ENCODE assay signal across 26 cellular contexts in genomic region chr11:57121996-57122395, GRCh38.
"Had no signal": no experiment of that assay in that cellular context is flagged by ENCODE, and none has a peak within 500 bp of the region (broad histone marks: within the 10 kb centered on the region; RNA-seq: fewer than 3 reads in every experiment).

No MANE protein-coding gene starts in this region.

- H3K9me3 ChIP-seq: adrenal gland had no signal

- H3K27ac ChIP-seq: adrenal gland had no signal

- H3K4me3 ChIP-seq: adrenal gland had no signal

- FAIRE-seq: bronchial epithelial cell had no signal

- ATAC-seq: activated T-cell treated with anti-CD3 and anti-CD28 coated beads, Interleukin-2, amount 50 U/mL, for 72 hours; WTC11 had no signal

- DNase-seq: activated CD4-positive, alpha-beta memory T cell treated with anti-CD3 and anti-CD28 coated beads, Interleukin-2, amount 10 ng/mL, durations not matched to agents 7 days and 5 days; activated CD4-positive, alpha-beta T cell treated with anti-CD3 and anti-CD28 coated beads for 48 hours; activated CD4-positive, CD25-positive, alpha-beta regulatory T cell treated with anti-CD3 and anti-CD28 coated beads, Interleukin-2, amount 50 U/mL, for 72 hours; activated CD8-positive, alpha-beta memory T cell treated with anti-CD3 and anti-CD28 coated beads, Interleukin-2, amount 50 U/mL, for 4 hours; activated gamma-delta T cell treated with Interleukin-2 at 50 U/mL for 16 hours; activated naive CD4-positive, alpha-beta T cell treated with anti-CD3 and anti-CD28 coated beads, Interleukin-2, amount 50 U/mL, for 16 hours; activated naive CD8-positive, alpha-beta T cell treated with anti-CD3 and anti-CD28 coated beads, Interleukin-2, amount 10 ng/mL, durations not matched to agents 7 days and 5 days; activated T-cell treated with anti-CD3 and anti-CD28 coated beads, Interleukin-2, amount 50 U/mL, for 72 hours; adrenal gland; anterior cingulate cortex; KBM-7; MV-4-11; NCI-H1092 treated with DMSO at 0.1 percent for 48 hours; NCI-H1417 treated with DMSO at 0.1 percent for 48 hours; NCI-H1694; NCI-H2029; NCI-H2107; NCI-H2171 treated with DMSO at 0.1 percent for 48 hours; NCI-H345; NCI-H510A; NCI-H526 treated with DMSO at 0.1 percent for 48 hours; NCI-H82; NK-92 treated with Interleukin-12 subunit alpha and Interleukin-12 subunit beta, amount 100 ng/mL, for 24 hours; SHP77 treated with DMSO at 0.1 percent for 48 hours had no signal

- H3K4me1 ChIP-seq: adrenal gland had no signal

- H3K36me3 ChIP-seq: adrenal gland had no signal

- H3K27me3 ChIP-seq: adrenal gland had no signal
